Comparison of ENCODE assay signal across 19 cellular contexts in genomic region chr11:111559791-111560190, GRCh38. TPM values are rescaled to one million over a fixed set of nuclear protein-coding genes. Genes with fewer than 3 reads are reported as not detected.
DNase-seq lines count a peak whose midpoint lies in the region; ATAC-seq, FAIRE-seq and TF ChIP-seq lines count a peak whose summit lies in the region.
"Had no signal": no experiment of that assay in that cellular context is flagged by ENCODE, and none has a peak within 500 bp of the region (broad histone marks: within the 10 kb centered on the region; RNA-seq: fewer than 3 reads in every experiment).

No MANE protein-coding gene starts in this region.

- peak overlapping the region; percentile 28 for H2AFZ ChIP-seq in IMR-90 (replicated peaks; ENCODE audit: low read length, poor library complexity)
- H2AFZ ChIP-seq in fibroblast of lung (ENCODE audit: low read length), result no peak overlapping the region
- no peak overlapping the region for H2AFZ ChIP-seq in osteoblast (ENCODE audit: low read length)
- H2AFZ ChIP-seq in HepG2 (ENCODE audit: low read length), result no peak overlapping the region

- peak overlapping the region; percentile 79 for H3K4ac ChIP-seq in IMR-90 (ENCODE audit: low read depth, low read length)

- H2AK5ac ChIP-seq in IMR-90 (ENCODE audit: low read depth, low read length), result peak overlapping the region; percentile 91

- H3K79me1 ChIP-seq in IMR-90 (ENCODE audit: low read depth in 1 of 2, low read length in 2 of 2), result peaks cover 6 to 35% of the 10 kb centered on the region in 2 experiments

- BruUV-seq in IMR-90 (replicated peaks; lab: Mats Ljungman, UMichigan) (no TSS peak), HepG2 (replicated peaks; lab: Mats Ljungman, UMichigan) (no TSS peak)

- H2BK5ac ChIP-seq in IMR-90 (ENCODE audit: low read depth, low read length, poor library complexity, severe bottlenecking), result peak overlapping the region; percentile 98

- H3K56ac ChIP-seq in IMR-90 (ENCODE audit: extremely low read depth, insufficient read depth, low read length), result peak overlapping the region; percentile 13; the same call in 1 of the 2 replicates

- peak overlapping the region; percentile 43 to 68; a peak in 3 of 4 replicates for H4K8ac ChIP-seq in IMR-90 (ENCODE audit: low read depth in 2 of 2, low read length in 2 of 2)

- no peak for TF ChIP-seq EP300 in HepG2 (IDR thresholded peaks at IDR 0.05; ENCODE audit: low read depth in 2 of 2, low read length in 2 of 2)
- no peak for TF ChIP-seq EP300 in HepG2 (CRISPR knock-in tag; IDR thresholded peaks at IDR 0.05; ENCODE audit: borderline replicate concordance)

- H3K23ac ChIP-seq in IMR-90 (ENCODE audit: low read depth, low read length), result peak overlapping the region; percentile 41; the same call in 1 of the 2 replicates

- H2BK120ac ChIP-seq in IMR-90 (ENCODE audit: low read depth, low read length), result peak overlapping the region; percentile 94

- H3K9ac ChIP-seq in IMR-90 (ENCODE audit: low read depth, low read length), result peak overlapping the region; percentile 7; the same call in 1 of the 2 replicates
- H3K9ac ChIP-seq in fibroblast of lung (ENCODE audit: insufficient read depth, low read length), result no peak overlapping the region
- no peak overlapping the region for H3K9ac ChIP-seq in HepG2 (ENCODE audit: insufficient read depth, low read depth, low read length)

- CTCF ChIA-PET in IMR-90 (lab: Yijun Ruan, JAX) (interaction anchor here (0.6 kb wide), 1 partner anchor 1263 kb away, joined by 3 read pairs; no protein-coding TSS in a partner anchor), HepG2 (lab: Yijun Ruan, JAX; ENCODE audit: low intra/inter-chr PET ratio, low total read pairs) (no interaction called here)

- peak overlapping the region; percentile 81 for H3K18ac ChIP-seq in IMR-90 (ENCODE audit: low read depth, low read length)

- H2BK20ac ChIP-seq in IMR-90 (ENCODE audit: low read depth, low read length), result peak overlapping the region; percentile 83

- H3K9me3 ChIP-seq in IMR-90 (ENCODE audit: control insufficient read depth, insufficient read depth, low read length), result peaks cover 2% of the 10 kb centered on the region; the same call in 1 of the 2 replicates
- no peaks in the 10 kb centered on the region for H3K9me3 ChIP-seq in SJSA1 (replicated peaks)
- H3K9me3 ChIP-seq in fibroblast of lung (ENCODE audit: control insufficient read depth, insufficient read depth, low read depth, low read length), result peaks cover 2% of the 10 kb centered on the region
- no peaks in the 10 kb centered on the region for H3K9me3 ChIP-seq in osteoblast (ENCODE audit: low read depth, low read length)
- H3K9me3 ChIP-seq in HepG2 (ENCODE audit: low read length), result peaks cover 6% of the 10 kb centered on the region; the same call in 1 of the 2 replicates
- H3K9me3 ChIP-seq: SJCRH30 had no signal

- H3K9me1 ChIP-seq in IMR-90 (ENCODE audit: insufficient read depth, low read length), result peaks cover 15% of the 10 kb centered on the region

- TF ChIP-seq RAD21 in IMR-90 (IDR thresholded peaks at IDR 0.05; ENCODE audit: low read length), result no peak
- no peak for TF ChIP-seq RAD21 in HepG2 (CRISPR knock-in tag; IDR thresholded peaks at IDR 0.05)

- H3K4me2 ChIP-seq in IMR-90 (ENCODE audit: low read depth, low read length), result no peak overlapping the region
- H3K4me2 ChIP-seq in fibroblast of lung (ENCODE audit: extremely low read depth, insufficient read depth, low read length), result no peak overlapping the region
- no peak overlapping the region for H3K4me2 ChIP-seq in osteoblast (ENCODE audit: insufficient read depth, low read length)
- H3K4me2 ChIP-seq in HepG2 (ENCODE audit: low read depth, low read length), result no peak overlapping the region

- H3K36me3 ChIP-seq in IMR-90 (ENCODE audit: control insufficient read depth, insufficient read depth, low read length) (peaks cover 38% of the 10 kb centered on the region), SJSA1 (peaks cover 67% of the 10 kb centered on the region), fibroblast of lung (ENCODE audit: control insufficient read depth, insufficient read depth, low read length) (peaks cover 11% of the 10 kb centered on the region), osteoblast (ENCODE audit: insufficient read depth, low read length) (peaks cover 37% of the 10 kb centered on the region), HepG2 (replicated peaks in 1 of 2; ENCODE audit: control insufficient read depth in 1 of 2, insufficient read depth in 2 of 2, low read length in 2 of 2) (no peaks in the 10 kb centered on the region)
- H3K36me3 ChIP-seq: SJCRH30 had no signal

- POLR2A ChIA-PET in IMR-90 (lab: Charles Lee; ENCODE audit: unreplicated experiment) (no interaction called here), HepG2 (lab: Yijun Ruan, JAX) (no interaction called here)

- no peak for TF ChIP-seq CTCF in IMR-90 (conservative IDR thresholded peaks at IDR 0.05; ENCODE audit: low read depth, low read length)
- TF ChIP-seq CTCF in fibroblast of lung (conservative IDR thresholded peaks at IDR 0.05 in 1 of 2, IDR thresholded peaks at IDR 0.05 in 1 of 2; ENCODE audit: low read depth in 1 of 2, low read length in 2 of 2), result no peak
- TF ChIP-seq CTCF in osteoblast (IDR thresholded peaks at IDR 0.05; ENCODE audit: extremely low read depth, low read depth, low read length), result no peak
- TF ChIP-seq CTCF in D721Med (IDR thresholded peaks at IDR 0.05; ENCODE audit: insufficient read depth, missing control alignments), result no peak
- no peak for TF ChIP-seq CTCF in HepG2 (CRISPR knock-in tag; IDR thresholded peaks at IDR 0.05)

- no peak overlapping the region for H2AK9ac ChIP-seq in IMR-90 (replicated peaks; ENCODE audit: low read depth, low read length, poor library complexity)

- H4K20me1 ChIP-seq in IMR-90 (ENCODE audit: insufficient read depth, low read length) (peaks cover 3% of the 10 kb centered on the region; the same call in 1 of the 2 replicates), fibroblast of lung (ENCODE audit: control insufficient read depth, extremely low read depth, insufficient read depth, low read length) (no peaks in the 10 kb centered on the region), osteoblast (ENCODE audit: insufficient read depth, low read length) (no peaks in the 10 kb centered on the region), HepG2 (ENCODE audit: insufficient read depth, low read length) (no peaks in the 10 kb centered on the region)

- H3K79me2 ChIP-seq in fibroblast of lung (ENCODE audit: control insufficient read depth, insufficient read depth, low read length) (no peaks in the 10 kb centered on the region), osteoblast (ENCODE audit: insufficient read depth, low read length) (no peaks in the 10 kb centered on the region), HepG2 (ENCODE audit: insufficient read depth, low read length) (no peaks in the 10 kb centered on the region)

- peak overlapping the region; percentile 56 for H3K14ac ChIP-seq in IMR-90 (replicated peaks; ENCODE audit: low read depth, low read length)

- dilution Hi-C loops in IMR-90 (cut with HindIII; ENCODE audit: low sequenced_read_pairs, unreplicated experiment), result no loop called here

- peak overlapping the region; percentile 95; the same call in 2 of the 3 replicates for H2BK15ac ChIP-seq in IMR-90 (ENCODE audit: low read depth, low read length)

- peak overlapping the region; percentile 96 for H4K91ac ChIP-seq in IMR-90 (ENCODE audit: insufficient read depth, low read depth, low read length)

- intact Hi-C loops in IMR-90 (cut with micrococcal nuclease) (no loop called here), HepG2 (cut with micrococcal nuclease; ENCODE audit: unreplicated experiment) (loop anchor here (5.0 kb wide), 1 partner anchor 107 kb away; no protein-coding TSS in a partner anchor)

- H3K27me3 ChIP-seq in IMR-90 (ENCODE audit: control insufficient read depth, insufficient read depth, low read length) (no peaks in the 10 kb centered on the region), SJSA1 (replicated peaks) (no peaks in the 10 kb centered on the region), fibroblast of lung (ENCODE audit: control insufficient read depth, insufficient read depth, low read length) (no peaks in the 10 kb centered on the region), osteoblast (ENCODE audit: insufficient read depth, low read length) (no peaks in the 10 kb centered on the region), HepG2 (ENCODE audit: control insufficient read depth in 1 of 2, insufficient read depth in 2 of 2, low read length in 2 of 2) (no peaks in the 10 kb centered on the region)
- H3K27me3 ChIP-seq: SJCRH30 had no signal

- H3K4me3 ChIP-seq in IMR-90 (ENCODE audit: insufficient read depth, low read depth, low read length) (no peak overlapping the region), SJSA1 (no peak overlapping the region), fibroblast of lung (replicated peaks in 1 of 4; ENCODE audit: control extremely low read depth in 1 of 4, insufficient read depth in 1 of 4, low read depth in 3 of 4, low read length in 4 of 4) (no peak overlapping the region), osteoblast (ENCODE audit: insufficient read depth, low read length) (no peak overlapping the region), HepG2 (replicated peaks in 1 of 3; ENCODE audit: insufficient read depth in 1 of 3, low read depth in 2 of 3, low read length in 3 of 3) (no peak overlapping the region)
- H3K4me3 ChIP-seq: SJCRH30 had no signal

- DNase-seq in IMR-90 (no peak), SJSA1 (ENCODE audit: low read depth in 1 of 2, low spot score in 2 of 2) (no peak), fibroblast of lung (ENCODE audit: low read depth in 2 of 2) (no peak), osteoblast (ENCODE audit: insufficient read length, low spot score, missing footprints) (no peak), RPMI8226 (no peak), D721Med (ENCODE audit: insufficient read length, low spot score) (no peak), HepG2 (ENCODE audit: low spot score) (no peak)
- no peak for DNase-seq in stimulated activated CD4-positive, alpha-beta T cell treated with anti-CD3 and anti-CD28 coated beads, Interleukin-15, amount 100 ng/mL, for 24 hours
- DNase-seq: Caco-2; CD4-positive, CD25-positive, alpha-beta regulatory T cell; DMS53; Kasumi-1; NCI-H1105; NCI-H1694; NCI-H345; NCI-H526; OCI-M1; SJCRH30 had no signal

- no peak for ATAC-seq in IMR-90 (ENCODE audit: low read depth)
- ATAC-seq in HepG2, result no peak
- ATAC-seq: HCT116 had no signal

- peaks cover 45% of the 10 kb centered on the region for H3K4me1 ChIP-seq in IMR-90 (ENCODE audit: control insufficient read depth, insufficient read depth, low read length)
- peaks cover 81% of the 10 kb centered on the region for H3K4me1 ChIP-seq in SJSA1 (replicated peaks)
- peaks cover 38% of the 10 kb centered on the region for H3K4me1 ChIP-seq in fibroblast of lung (ENCODE audit: control insufficient read depth, extremely low read depth, insufficient read depth, low read length)
- peaks cover 55% of the 10 kb centered on the region for H3K4me1 ChIP-seq in osteoblast (ENCODE audit: insufficient read depth, low read length)
- H3K4me1 ChIP-seq in HepG2 (ENCODE audit: insufficient read depth, low read length), result peaks cover 34% of the 10 kb centered on the region
- H3K4me1 ChIP-seq: Caco-2, SJCRH30 had no signal

- WGBS in IMR-90 (ENCODE audit: extremely low coverage in 2 of 2, insufficient read length in 1 of 2), 2 experiments, result 40% methylated on average over 1 of the region's 5 CpGs; no CpG with 5 or more reads in 1 of the 2 experiments
- WGBS in HepG2 (ENCODE audit: low lambda C conversion rate), result 37% methylated on average over 5 of the region's 5 CpGs

- FAIRE-seq in D721Med (lab: Jason Lieb, UNC) (no peak), HepG2 (lab: Jason Lieb, UNC) (no peak)

- no peak for TF ChIP-seq POLR2A in IMR-90 (IDR thresholded peaks at IDR 0.05; ENCODE audit: low read depth, low read length)
- no peak for TF ChIP-seq POLR2A in HepG2 (IDR thresholded peaks at IDR 0.05; ENCODE audit: insufficient read depth in 1 of 2, low read depth in 2 of 2, low read length in 2 of 2)

- in situ Hi-C loops in IMR-90 (cut with MboI; ENCODE audit: low sequenced_read_pairs) (no loop called here), HepG2 (cut with HindIII; ENCODE audit: extremely low pct_ligation_motif_present, low pct_unique_long_range_greater_than_20kb) (no loop called here)

- peak overlapping the region; percentile 52 for H4K5ac ChIP-seq in IMR-90 (ENCODE audit: low read depth, low read length)

- H3K27ac ChIP-seq in IMR-90 (ENCODE audit: insufficient read depth, low read length) (peak overlapping the region; percentile 68), SJSA1 (peak overlapping the region; percentile 97), fibroblast of lung (ENCODE audit: insufficient read depth, low read length) (peak overlapping the region; percentile 45), osteoblast (ENCODE audit: low read depth, low read length) (peak overlapping the region; percentile 27), HepG2 (ENCODE audit: extremely low read length, insufficient read depth, low read length) (no peak overlapping the region)
- H3K27ac ChIP-seq: SJCRH30 had no signal

RNA-seq across cellular contexts. Expression of gene LAYN, which starts 19.3 kb away (rescaled TPM):
- total RNA-seq in IMR-90 (2012; rRNA removed), result 92.5 and 111 TPM in 2 replicates
- polyA plus RNA-seq in IMR-90 (2012; rRNA removed), result 95.1 and 118 TPM in 2 replicates
- polyA plus RNA-seq in IMR-90 (2012; cell fraction: cytosol; rRNA removed), result 61.2 and 104 TPM in 2 replicates
- polyA plus RNA-seq in IMR-90 (2012; cell fraction: nucleus; rRNA removed; ENCODE audit: low replicate concordance), result 36.6 and 148 TPM in 2 replicates
- 94.6 and 104 TPM in 2 replicates for total RNA-seq in SJSA1 (2014; rRNA removed; shearing (Covaris generic))
- 55.7 and 117 TPM in 2 replicates for total RNA-seq in fibroblast of lung
- polyA plus RNA-seq in fibroblast of lung, result 94.0 and 140 TPM in 2 replicates
- polyA plus RNA-seq in fibroblast of lung (2012), result 57.5 and 73.8 TPM in 2 replicates
- polyA minus RNA-seq in fibroblast of lung (ENCODE audit: low replicate concordance), result 47.5 and 86.9 TPM in 2 replicates
- 81.8 and 94.0 TPM in 2 replicates for total RNA-seq in osteoblast
- not detected in 2 replicates for total RNA-seq in HepG2 (2016; rRNA removed; fragmentation: Illumina TruSeq; extraction: Trizol)
- not detected in 2 replicates for total RNA-seq in HepG2 (2016; cell fraction: cytosol; rRNA removed; fragmentation: Illumina TruSeq; extraction: Trizol; ENCODE audit: low read depth)
- total RNA-seq in HepG2 (2016; cell fraction: insoluble cytoplasmic fraction; rRNA removed; fragmentation: Illumina TruSeq; extraction: Trizol), result 0.13 TPM in 1 of 2 replicates, not detected in the other
- 0.15 and 0.21 TPM in 2 replicates for total RNA-seq in HepG2 (2016; cell fraction: membrane; rRNA removed; fragmentation: Illumina TruSeq; extraction: Trizol)
- total RNA-seq in HepG2 (2016; cell fraction: nucleus; rRNA removed; fragmentation: Illumina TruSeq; extraction: Trizol), result 0.16 and 0.22 TPM in 2 replicates
- polyA plus RNA-seq in HepG2 (2011; rRNA removed), result 0.17 and 0.29 TPM in 2 replicates
- 0.11 and 0.12 TPM in 2 replicates for polyA plus RNA-seq in HepG2 (2011; cell fraction: cytosol; rRNA removed)
- not detected in 2 replicates for polyA plus RNA-seq in HepG2 (2011; cell fraction: nucleus; rRNA removed)
- 0.11 TPM in 1 of 2 replicates, not detected in the other for polyA plus RNA-seq in HepG2 (2012)
- polyA plus RNA-seq in HepG2 (2016; cell fraction: cytosol; fragmentation: Illumina TruSeq; extraction: Trizol; ENCODE audit: low read depth), result 0.07 and 0.15 TPM in 2 replicates
- not detected in 2 replicates for polyA plus RNA-seq in HepG2 (2016; cell fraction: insoluble cytoplasmic fraction; fragmentation: Illumina TruSeq; extraction: Trizol; ENCODE audit: low read depth)
- polyA plus RNA-seq in HepG2 (2016; cell fraction: membrane; fragmentation: Illumina TruSeq; extraction: Trizol; ENCODE audit: low read depth), result 0.20 TPM in 1 of 2 replicates, not detected in the other
- polyA plus RNA-seq in HepG2 (2016; cell fraction: nucleus; fragmentation: Illumina TruSeq; extraction: Trizol; ENCODE audit: insufficient read depth, low read depth), result not detected in 2 replicates
- polyA minus RNA-seq in HepG2 (2011; rRNA and poly(A)+ RNA removed; ENCODE audit: low replicate concordance), result 0.10 TPM in 1 of 2 replicates, not detected in the other
- not detected in 2 replicates for polyA minus RNA-seq in HepG2 (2011; cell fraction: cytosol; rRNA and poly(A)+ RNA removed)
- 0.37 TPM in 1 of 2 replicates, not detected in the other for polyA minus RNA-seq in HepG2 (2011; cell fraction: nucleus; rRNA and poly(A)+ RNA removed)

RNA-seq across cellular contexts. Expression of gene SIK2, which starts 42.5 kb away (rescaled TPM):
- total RNA-seq in IMR-90 (2012; rRNA removed) (7.9 and 8.6 TPM in 2 replicates), fibroblast of lung (11.0 and 16.3 TPM in 2 replicates), osteoblast (17.7 and 18.3 TPM in 2 replicates), HepG2 (2016; rRNA removed; fragmentation: Illumina TruSeq; extraction: Trizol) (8.1 and 11.0 TPM in 2 replicates)
- polyA plus RNA-seq in IMR-90 (2012; rRNA removed) (10.2 and 10.4 TPM in 2 replicates), fibroblast of lung (19.3 and 20.1 TPM in 2 replicates), HepG2 (2011; rRNA removed) (11.5 and 15.4 TPM in 2 replicates)
- polyA plus RNA-seq in IMR-90 (2012; cell fraction: cytosol; rRNA removed), result 4.8 and 7.8 TPM in 2 replicates
- polyA plus RNA-seq in IMR-90 (2012; cell fraction: nucleus; rRNA removed; ENCODE audit: low replicate concordance), result 16.3 and 21.9 TPM in 2 replicates
- total RNA-seq in SJSA1 (2014; rRNA removed; shearing (Covaris generic)), result 5.6 and 9.6 TPM in 2 replicates
- 10.0 and 14.1 TPM in 2 replicates for polyA plus RNA-seq in fibroblast of lung (2012)
- 57.2 and 78.5 TPM in 2 replicates for polyA minus RNA-seq in fibroblast of lung (ENCODE audit: low replicate concordance)
- total RNA-seq in HepG2 (2016; cell fraction: cytosol; rRNA removed; fragmentation: Illumina TruSeq; extraction: Trizol; ENCODE audit: low read depth), result 1.0 and 1.2 TPM in 2 replicates
- total RNA-seq in HepG2 (2016; cell fraction: insoluble cytoplasmic fraction; rRNA removed; fragmentation: Illumina TruSeq; extraction: Trizol), result 8.6 and 10.1 TPM in 2 replicates
- 4.9 TPM in 2 replicates for total RNA-seq in HepG2 (2016; cell fraction: membrane; rRNA removed; fragmentation: Illumina TruSeq; extraction: Trizol)
- total RNA-seq in HepG2 (2016; cell fraction: nucleus; rRNA removed; fragmentation: Illumina TruSeq; extraction: Trizol), result 7.5 and 8.5 TPM in 2 replicates
- polyA plus RNA-seq in HepG2 (2011; cell fraction: cytosol; rRNA removed), result 7.5 and 8.1 TPM in 2 replicates
- polyA plus RNA-seq in HepG2 (2011; cell fraction: nucleus; rRNA removed), result 6.6 and 9.5 TPM in 2 replicates
- 7.1 and 8.4 TPM in 2 replicates for polyA plus RNA-seq in HepG2 (2012)
- 0.48 and 0.64 TPM in 2 replicates for polyA plus RNA-seq in HepG2 (2016; cell fraction: cytosol; fragmentation: Illumina TruSeq; extraction: Trizol; ENCODE audit: low read depth)
- 7.0 and 8.4 TPM in 2 replicates for polyA plus RNA-seq in HepG2 (2016; cell fraction: insoluble cytoplasmic fraction; fragmentation: Illumina TruSeq; extraction: Trizol; ENCODE audit: low read depth)
- polyA plus RNA-seq in HepG2 (2016; cell fraction: membrane; fragmentation: Illumina TruSeq; extraction: Trizol; ENCODE audit: low read depth), result 1.7 and 2.0 TPM in 2 replicates
- 7.7 and 13.1 TPM in 2 replicates for polyA plus RNA-seq in HepG2 (2016; cell fraction: nucleus; fragmentation: Illumina TruSeq; extraction: Trizol; ENCODE audit: insufficient read depth, low read depth)
- 21.7 and 23.9 TPM in 2 replicates for polyA minus RNA-seq in HepG2 (2011; rRNA and poly(A)+ RNA removed; ENCODE audit: low replicate concordance)
- 8.0 and 8.5 TPM in 2 replicates for polyA minus RNA-seq in HepG2 (2011; cell fraction: cytosol; rRNA and poly(A)+ RNA removed)
- polyA minus RNA-seq in HepG2 (2011; cell fraction: nucleus; rRNA and poly(A)+ RNA removed), result 10.3 and 10.8 TPM in 2 replicates

RNA-seq across cellular contexts. Expression of gene HOATZ, which starts 45.2 kb away (rescaled TPM):
- total RNA-seq in IMR-90 (2012; rRNA removed), result not detected in 2 replicates
- not detected in 2 replicates for polyA plus RNA-seq in IMR-90 (2012; rRNA removed)
- not detected in 2 replicates for polyA plus RNA-seq in IMR-90 (2012; cell fraction: cytosol; rRNA removed)
- not detected in 2 replicates for polyA plus RNA-seq in IMR-90 (2012; cell fraction: nucleus; rRNA removed; ENCODE audit: low replicate concordance)
- not detected in 2 replicates for total RNA-seq in SJSA1 (2014; rRNA removed; shearing (Covaris generic))
- not detected in 2 replicates for total RNA-seq in fibroblast of lung
- not detected in 2 replicates for polyA plus RNA-seq in fibroblast of lung
- 0.09 and 0.20 TPM in 2 replicates for polyA plus RNA-seq in fibroblast of lung (2012)
- not detected in 2 replicates for polyA minus RNA-seq in fibroblast of lung (ENCODE audit: low replicate concordance)
- not detected in 2 replicates for total RNA-seq in osteoblast
- not detected in 2 replicates for total RNA-seq in HepG2 (2016; rRNA removed; fragmentation: Illumina TruSeq; extraction: Trizol)
- total RNA-seq in HepG2 (2016; cell fraction: cytosol; rRNA removed; fragmentation: Illumina TruSeq; extraction: Trizol; ENCODE audit: low read depth), result not detected in 2 replicates
- total RNA-seq in HepG2 (2016; cell fraction: insoluble cytoplasmic fraction; rRNA removed; fragmentation: Illumina TruSeq; extraction: Trizol), result not detected in 2 replicates
- not detected in 2 replicates for total RNA-seq in HepG2 (2016; cell fraction: membrane; rRNA removed; fragmentation: Illumina TruSeq; extraction: Trizol)
- total RNA-seq in HepG2 (2016; cell fraction: nucleus; rRNA removed; fragmentation: Illumina TruSeq; extraction: Trizol), result not detected in 2 replicates
- not detected in 2 replicates for polyA plus RNA-seq in HepG2 (2011; rRNA removed)
- polyA plus RNA-seq in HepG2 (2011; cell fraction: cytosol; rRNA removed), result not detected in 2 replicates
- polyA plus RNA-seq in HepG2 (2011; cell fraction: nucleus; rRNA removed), result not detected in 2 replicates
- not detected in 2 replicates for polyA plus RNA-seq in HepG2 (2012)
- not detected in 2 replicates for polyA plus RNA-seq in HepG2 (2016; cell fraction: cytosol; fragmentation: Illumina TruSeq; extraction: Trizol; ENCODE audit: low read depth)
- not detected in 2 replicates for polyA plus RNA-seq in HepG2 (2016; cell fraction: insoluble cytoplasmic fraction; fragmentation: Illumina TruSeq; extraction: Trizol; ENCODE audit: low read depth)
- not detected in 2 replicates for polyA plus RNA-seq in HepG2 (2016; cell fraction: membrane; fragmentation: Illumina TruSeq; extraction: Trizol; ENCODE audit: low read depth)
- polyA plus RNA-seq in HepG2 (2016; cell fraction: nucleus; fragmentation: Illumina TruSeq; extraction: Trizol; ENCODE audit: insufficient read depth, low read depth), result not detected in 2 replicates
- polyA minus RNA-seq in HepG2 (2011; rRNA and poly(A)+ RNA removed; ENCODE audit: low replicate concordance), result not detected in 2 replicates
- not detected in 2 replicates for polyA minus RNA-seq in HepG2 (2011; cell fraction: cytosol; rRNA and poly(A)+ RNA removed)
- polyA minus RNA-seq in HepG2 (2011; cell fraction: nucleus; rRNA and poly(A)+ RNA removed), result not detected in 2 replicates
- total RNA-seq: Caco-2; CD4-positive, CD25-positive, alpha-beta regulatory T cell; SJCRH30 had no signal
- polyA plus RNA-seq: CD4-positive, CD25-positive, alpha-beta regulatory T cell had no signal

RNA-seq across cellular contexts. Expression of gene BTG4, which starts 47.6 kb away (rescaled TPM):
- total RNA-seq in IMR-90 (2012; rRNA removed), result not detected in 2 replicates
- not detected in 2 replicates for polyA plus RNA-seq in IMR-90 (2012; rRNA removed)
- not detected in 2 replicates for polyA plus RNA-seq in IMR-90 (2012; cell fraction: cytosol; rRNA removed)
- not detected in 2 replicates for polyA plus RNA-seq in IMR-90 (2012; cell fraction: nucleus; rRNA removed; ENCODE audit: low replicate concordance)
- total RNA-seq in SJSA1 (2014; rRNA removed; shearing (Covaris generic)), result 2.4 TPM in 1 of 2 replicates, not detected in the other
- under 0.01 and 0.33 TPM in 2 replicates for total RNA-seq in fibroblast of lung
- 0.08 and 0.09 TPM in 2 replicates for polyA plus RNA-seq in fibroblast of lung
- polyA plus RNA-seq in fibroblast of lung (2012), result not detected in 2 replicates
- not detected in 2 replicates for polyA minus RNA-seq in fibroblast of lung (ENCODE audit: low replicate concordance)
- 0.29 TPM in 1 of 2 replicates, not detected in the other for total RNA-seq in osteoblast
- total RNA-seq in HepG2 (2016; rRNA removed; fragmentation: Illumina TruSeq; extraction: Trizol), result not detected in 2 replicates
- total RNA-seq in HepG2 (2016; cell fraction: cytosol; rRNA removed; fragmentation: Illumina TruSeq; extraction: Trizol; ENCODE audit: low read depth), result not detected in 2 replicates
- not detected in 2 replicates for total RNA-seq in HepG2 (2016; cell fraction: insoluble cytoplasmic fraction; rRNA removed; fragmentation: Illumina TruSeq; extraction: Trizol)
- total RNA-seq in HepG2 (2016; cell fraction: membrane; rRNA removed; fragmentation: Illumina TruSeq; extraction: Trizol), result not detected in 2 replicates
- not detected in 2 replicates for total RNA-seq in HepG2 (2016; cell fraction: nucleus; rRNA removed; fragmentation: Illumina TruSeq; extraction: Trizol)
- not detected in 2 replicates for polyA plus RNA-seq in HepG2 (2011; rRNA removed)
- polyA plus RNA-seq in HepG2 (2011; cell fraction: cytosol; rRNA removed), result not detected in 2 replicates
- polyA plus RNA-seq in HepG2 (2011; cell fraction: nucleus; rRNA removed), result not detected in 2 replicates
- polyA plus RNA-seq in HepG2 (2012), result not detected in 2 replicates
- not detected in 2 replicates for polyA plus RNA-seq in HepG2 (2016; cell fraction: cytosol; fragmentation: Illumina TruSeq; extraction: Trizol; ENCODE audit: low read depth)
- not detected in 2 replicates for polyA plus RNA-seq in HepG2 (2016; cell fraction: insoluble cytoplasmic fraction; fragmentation: Illumina TruSeq; extraction: Trizol; ENCODE audit: low read depth)
- polyA plus RNA-seq in HepG2 (2016; cell fraction: membrane; fragmentation: Illumina TruSeq; extraction: Trizol; ENCODE audit: low read depth), result not detected in 2 replicates
- not detected in 2 replicates for polyA plus RNA-seq in HepG2 (2016; cell fraction: nucleus; fragmentation: Illumina TruSeq; extraction: Trizol; ENCODE audit: insufficient read depth, low read depth)
- polyA minus RNA-seq in HepG2 (2011; rRNA and poly(A)+ RNA removed; ENCODE audit: low replicate concordance), result not detected in 2 replicates
- polyA minus RNA-seq in HepG2 (2011; cell fraction: cytosol; rRNA and poly(A)+ RNA removed), result not detected in 2 replicates
- polyA minus RNA-seq in HepG2 (2011; cell fraction: nucleus; rRNA and poly(A)+ RNA removed), result not detected in 2 replicates
- total RNA-seq: CD4-positive, CD25-positive, alpha-beta regulatory T cell; SJCRH30 had no signal

Comparison
In these comparisons a context has a peak if more than half of its experiments do, and no peak if none do; other contexts are left out.
1. RNA of gene LAYN, which starts 19.3 kb away (total RNA-seq): 55.7 to 117 TPM in fibroblast of lung, 94.6 to 104 TPM in SJSA1, 92.5 to 111 TPM in IMR-90 and 81.8 to 94.0 TPM in osteoblast; 0.13 to 0.22 TPM in HepG2; every median in the first group is over 10 times any median in the second.